ENCODE assay signal across 16 cellular contexts in the genomic region with DNA sequence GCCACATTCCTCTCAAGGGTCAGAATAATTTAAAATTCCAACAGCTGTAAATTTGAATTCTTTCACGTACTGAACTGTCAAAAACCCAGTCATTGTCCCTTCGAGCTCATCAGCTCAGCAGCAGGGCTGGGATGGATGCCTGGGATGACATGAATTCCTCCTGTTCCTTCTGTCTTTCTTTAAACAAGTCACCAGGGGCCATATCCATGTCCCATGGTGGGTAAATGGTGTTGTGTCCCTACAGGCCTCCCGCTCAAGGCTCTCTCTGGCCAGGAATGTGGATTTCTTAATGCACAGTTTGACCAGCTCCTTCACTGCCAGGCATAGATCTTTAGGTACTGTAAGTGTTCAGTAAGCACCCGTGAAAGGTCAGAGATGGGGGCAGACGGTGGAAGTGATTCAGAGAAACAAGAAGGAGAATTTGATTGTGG. TPM values are rescaled to one million over a fixed set of nuclear protein-coding genes. Genes with fewer than 3 reads are reported as not detected.
DNase-seq lines count a peak whose midpoint lies in the region; ATAC-seq, FAIRE-seq and TF ChIP-seq lines count a peak whose summit lies in the region.
"Had no signal": no experiment of that assay in that cellular context is flagged by ENCODE, and none has a peak within 500 bp of the region (broad histone marks: within the 10 kb centered on the region; RNA-seq: fewer than 3 reads in every experiment).

No MANE protein-coding gene starts in this region.

- TF ChIP-seq CTCF in lower lobe of right lung (IDR thresholded peaks at IDR 0.05) (no peak), GM20000 (IDR thresholded peaks at IDR 0.05; ENCODE audit: extremely low read depth, missing control alignments) (no peak)

- H3K4me3 Mint-ChIP-seq in activated naive CD8-positive, alpha-beta T cell treated with anti-CD3 and anti-CD28 coated beads, Interleukin-2, amount 50 U/mL, for 24 hours, result no peak overlapping the region

- H3K27me3 ChIP-seq in H7 (ENCODE audit: control insufficient read depth, insufficient read depth, low read length), result no peaks in the 10 kb centered on the region
- H3K27me3 ChIP-seq in lower lobe of right lung (ENCODE audit: low read depth), result no peaks in the 10 kb centered on the region
- H3K27me3 ChIP-seq: tibial artery had no signal

- peak; percentile 45 for ATAC-seq in activated naive CD8-positive, alpha-beta T cell treated with anti-CD3 and anti-CD28 coated beads, Interleukin-2, amount 50 U/mL, for 24 hours
- ATAC-seq in lower lobe of right lung, result peak; percentile 29 to 30
- ATAC-seq in left colon, result no peak
- ATAC-seq: left cardiac atrium had no signal

- intact Hi-C loops in lower lobe of right lung (cut with DNase I) (no loop called here), left colon (cut with DNase I, micrococcal nuclease) (no loop called here)

- H3K27ac ChIP-seq in lower lobe of right lung, result no peak overlapping the region
- H3K27ac ChIP-seq: tibial artery had no signal

- no peak for FAIRE-seq in GM12891 (lab: Jason Lieb, UNC)
- FAIRE-seq: endometrium had no signal

- H3K36me3 Mint-ChIP-seq in activated naive CD8-positive, alpha-beta T cell treated with anti-CD3 and anti-CD28 coated beads, Interleukin-2, amount 50 U/mL, for 24 hours (ENCODE audit: low read depth), result peaks cover 13% of the 10 kb centered on the region

- TF ChIP-seq POLR2A in GM12891 (IDR thresholded peaks at IDR 0.05; ENCODE audit: low read depth, low read length), result no peak

- H3K36me3 ChIP-seq in H7 (replicated peaks; ENCODE audit: control insufficient read depth, insufficient read depth, low read length) (no peaks in the 10 kb centered on the region; the same call in 1 of the 2 replicates), lower lobe of right lung (peaks cover 8% of the 10 kb centered on the region)

- H3K4me3 ChIP-seq in H7 (ENCODE audit: insufficient read depth, low read depth, low read length) (no peak overlapping the region), lower lobe of right lung (no peak overlapping the region)
- H3K4me3 ChIP-seq: tibial artery had no signal

- H3K4me1 ChIP-seq in lower lobe of right lung, result peaks cover 5% of the 10 kb centered on the region
- H3K4me1 ChIP-seq: tibial artery had no signal

- H3K27ac Mint-ChIP-seq in activated naive CD8-positive, alpha-beta T cell treated with anti-CD3 and anti-CD28 coated beads, Interleukin-2, amount 50 U/mL, for 24 hours, result no peak overlapping the region

- peak; percentile 59 for DNase-seq in A172 (ENCODE audit: low spot score)
- DNase-seq in H7, result peak; percentile 33
- no peak for DNase-seq in activated naive CD8-positive, alpha-beta T cell treated with anti-CD3 and anti-CD28 coated beads, Interleukin-2, amount 50 U/mL, for 24 hours
- DNase-seq in lower lobe of right lung, result no peak
- no peak for DNase-seq in GM20000 (ENCODE audit: low spot score)
- DNase-seq in left colon, result no peak
- no peak for DNase-seq in GM12891 (ENCODE audit: insufficient read length, low spot score)
- no peak for DNase-seq in pons (ENCODE audit: low spot score)
- DNase-seq: activated CD4-positive, alpha-beta T cell treated with anti-CD3 and anti-CD28 coated beads, Interleukin-2, amount 50 U/mL, for 1 hour; DMS79 treated with DMSO at 0.1 percent for 48 hours; left cardiac atrium; NCI-H1092; nucleus accumbens; tibial artery had no signal

- no peaks in the 10 kb centered on the region for H3K27me3 Mint-ChIP-seq in activated naive CD8-positive, alpha-beta T cell treated with anti-CD3 and anti-CD28 coated beads, Interleukin-2, amount 50 U/mL, for 24 hours

- H3K9me3 Mint-ChIP-seq in activated naive CD8-positive, alpha-beta T cell treated with anti-CD3 and anti-CD28 coated beads, Interleukin-2, amount 50 U/mL, for 24 hours, result no peaks in the 10 kb centered on the region

- no peaks in the 10 kb centered on the region for H3K9me3 ChIP-seq in lower lobe of right lung
- H3K9me3 ChIP-seq: tibial artery had no signal

- peaks cover 5% of the 10 kb centered on the region for H3K4me1 Mint-ChIP-seq in activated naive CD8-positive, alpha-beta T cell treated with anti-CD3 and anti-CD28 coated beads, Interleukin-2, amount 50 U/mL, for 24 hours

TF ChIP-seq in GM12891, 5 proteins besides CTCF, POLR2A, EP300 and RAD21:
- TF ChIP-seq SPI1 (IDR thresholded peaks at IDR 0.05; ENCODE audit: low read depth, low read length) (no peak), PAX5 (IDR thresholded peaks at IDR 0.05; ENCODE audit: insufficient read depth, low read length, severe bottlenecking) (no peak)

RNA-seq across cellular contexts. Expression of gene TECPR1, which starts 13.8 kb away (rescaled TPM):
- 16.7 and 17.4 TPM in 2 replicates for total RNA-seq in A172 (2014; rRNA removed; shearing (Covaris generic))
- total RNA-seq in H7 (2014; rRNA removed; shearing (Covaris generic)), result 12.7 and 13.7 TPM in 2 replicates
- total RNA-seq in lower lobe of right lung, result 50.1 TPM
- total RNA-seq in left colon, result 10 to 100 TPM; 39.7 to 45.2 TPM
- 6.0 TPM for polyA plus RNA-seq in GM12891 (2012; ENCODE audit: low read depth, missing spikeins)

RNA-seq across cellular contexts. Expression of gene BRI3, which starts 15.6 kb away (rescaled TPM):
- 107 and 132 TPM in 2 replicates for total RNA-seq in A172 (2014; rRNA removed; shearing (Covaris generic))
- total RNA-seq in H7 (2014; rRNA removed; shearing (Covaris generic)), result 32.8 and 41.7 TPM in 2 replicates
- total RNA-seq in lower lobe of right lung (516 TPM), left colon (100 to 1,000 TPM; 193 to 210 TPM)
- 55.4 TPM for polyA plus RNA-seq in GM12891 (2012; ENCODE audit: low read depth, missing spikeins)

RNA-seq across cellular contexts. Expression of gene BHLHA15, which starts 54.6 kb away (rescaled TPM):
- total RNA-seq in A172 (2014; rRNA removed; shearing (Covaris generic)), result not detected in 2 replicates
- 0.90 and 2.8 TPM in 2 replicates for total RNA-seq in H7 (2014; rRNA removed; shearing (Covaris generic))
- total RNA-seq in lower lobe of right lung (1.2 TPM), left colon (1 to 10 TPM; 1.0 to 3.3 TPM)
- polyA plus RNA-seq in GM12891 (2012; ENCODE audit: low read depth, missing spikeins), result 0.33 TPM
- polyA plus RNA-seq: AG04450 had no signal

Comparison
In these comparisons a context has a peak if more than half of its experiments do, and no peak if none do; other contexts are left out.
1. DNase-seq: peak in A172 (single experiment) and H7 (single experiment); none in activated naive CD8-positive, alpha-beta T cell treated with anti-CD3 and anti-CD28 coated beads, Interleukin-2, amount 50 U/mL, for 24 hours (single experiment), lower lobe of right lung (single experiment), GM20000 (single experiment), left colon (0 of 2), GM12891 (single experiment) and pons (single experiment).